ENCODE assay signal across 19 cellular contexts in the genomic region with DNA sequence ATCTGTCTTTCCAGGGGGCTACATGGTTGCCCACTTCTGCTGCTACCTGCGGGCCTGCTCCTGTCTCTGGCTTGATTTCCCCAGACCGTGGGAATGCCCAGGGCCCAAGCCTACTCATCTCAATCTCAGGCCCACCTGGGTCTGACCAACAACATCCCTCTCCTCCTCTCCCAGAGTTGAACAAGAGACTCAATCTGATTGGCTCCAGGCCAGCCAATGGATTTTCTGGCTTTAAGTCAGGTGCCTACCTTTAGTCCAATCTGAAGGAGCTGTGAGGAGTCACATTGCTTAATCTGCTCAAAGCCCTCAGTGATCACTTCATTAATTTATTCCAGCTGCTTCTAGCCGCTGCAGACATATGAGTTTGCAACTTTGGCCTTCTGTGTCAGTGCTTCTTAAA.
"Had no signal": no experiment of that assay in that cellular context is flagged by ENCODE, and none has a peak within 500 bp of the region (broad histone marks: within the 10 kb centered on the region; RNA-seq: fewer than 3 reads in every experiment).

No MANE protein-coding gene starts in this region.

- H3K4me1 ChIP-seq: gastroesophageal sphincter, heart left ventricle, left ventricle myocardium inferior, uterus had no signal

- H3K4me1 Mint-ChIP-seq: activated naive CD8-positive, alpha-beta T cell treated with anti-CD3 and anti-CD28 coated beads for 36 hours; activated T-helper 17 cell treated with anti-CD3 and anti-CD28 coated beads, Interleukin-2, amount 50 U/mL, for 72 hours had no signal

- H3K4me3 Mint-ChIP-seq: activated naive CD8-positive, alpha-beta T cell treated with anti-CD3 and anti-CD28 coated beads for 36 hours; activated T-helper 17 cell treated with anti-CD3 and anti-CD28 coated beads, Interleukin-2, amount 50 U/mL, for 72 hours had no signal

- H3K27ac ChIP-seq: gastroesophageal sphincter, heart left ventricle, left ventricle myocardium inferior, tibial nerve, uterus had no signal

- H3K36me3 ChIP-seq: gastroesophageal sphincter, heart left ventricle, left ventricle myocardium inferior, tibial nerve, uterus had no signal

- DNase-seq: activated CD4-positive, alpha-beta T cell treated with anti-CD3 and anti-CD28 coated beads for 1 hour; activated naive CD4-positive, alpha-beta T cell; activated naive CD8-positive, alpha-beta T cell treated with anti-CD3 and anti-CD28 coated beads for 36 hours; activated T-cell treated with anti-CD3 and anti-CD28 coated beads for 4 hours; caudate nucleus; erythroblast; heart left ventricle; kidney glomerular epithelial cell; left ventricle myocardium inferior; mammary epithelial cell; stimulated activated CD4-positive, alpha-beta T cell treated with anti-CD3 and anti-CD28 coated beads, Interleukin-12 subunit alpha, Interleukin-12 subunit beta, amount 100 ng/mL, for 4 hours; stimulated activated CD4-positive, alpha-beta T cell treated with anti-CD3 and anti-CD28 coated beads, Interleukin-1b, Interleukin-23, amount 100 ng/mL, for 48 hours; stimulated activated naive CD4-positive, alpha-beta T cell treated with Interleukin-2 at 50 U/mL for 16 hours; T1000; uterus had no signal

- ATAC-seq: activated T-helper 17 cell treated with anti-CD3 and anti-CD28 coated beads, Interleukin-2, amount 50 U/mL, for 72 hours; gastroesophageal sphincter; heart left ventricle had no signal

- H3K27ac Mint-ChIP-seq: activated naive CD8-positive, alpha-beta T cell treated with anti-CD3 and anti-CD28 coated beads for 36 hours; activated T-helper 17 cell treated with anti-CD3 and anti-CD28 coated beads, Interleukin-2, amount 50 U/mL, for 72 hours; progenitor cell of endocrine pancreas had no signal

- H3K4me3 ChIP-seq: gastroesophageal sphincter, heart left ventricle, left ventricle myocardium inferior, tibial nerve, uterus had no signal

- H3K36me3 Mint-ChIP-seq: activated naive CD8-positive, alpha-beta T cell treated with anti-CD3 and anti-CD28 coated beads for 36 hours had no signal

- H3K9me3 Mint-ChIP-seq: activated naive CD8-positive, alpha-beta T cell treated with anti-CD3 and anti-CD28 coated beads for 36 hours; activated T-helper 17 cell treated with anti-CD3 and anti-CD28 coated beads, Interleukin-2, amount 50 U/mL, for 72 hours had no signal

- H3K9me3 ChIP-seq: gastroesophageal sphincter, heart left ventricle, left ventricle myocardium inferior, tibial nerve, uterus had no signal

- H3K27me3 ChIP-seq: tibial nerve, uterus had no signal

- H3K27me3 Mint-ChIP-seq: progenitor cell of endocrine pancreas had no signal
